2 cellular contexts compared by ENCODE assay signal in the genomic region with DNA sequence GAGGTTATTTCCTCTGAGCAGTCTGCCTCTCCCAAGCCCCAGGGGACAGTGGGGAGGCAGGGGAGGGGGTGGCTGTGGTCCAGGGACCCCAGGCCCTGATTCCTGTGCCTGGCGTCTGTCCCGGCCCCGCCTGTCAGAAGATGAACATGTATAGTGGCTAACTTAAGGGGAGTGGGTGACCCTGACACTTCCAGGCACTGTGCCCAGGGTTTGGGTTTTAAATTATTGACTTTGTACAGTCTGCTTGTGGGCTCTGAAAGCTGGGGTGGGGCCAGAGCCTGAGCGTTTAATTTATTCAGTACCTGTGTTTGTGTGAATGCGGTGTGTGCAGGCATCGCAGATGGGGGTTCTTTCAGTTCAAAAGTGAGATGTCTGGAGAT.
TF ChIP-seq lines count a peak whose summit lies in the region.

No MANE protein-coding gene starts in this region.

TF ChIP-seq in endothelial cell of umbilical vein, 7 proteins besides CTCF, POLR2A, EP300 and RAD21:
- TF ChIP-seq GATA2 (IDR thresholded peaks at IDR 0.05; ENCODE audit: insufficient read depth, insufficient read length, low read depth, low read length) (no peak), FOS (IDR thresholded peaks at IDR 0.05; ENCODE audit: borderline replicate concordance, insufficient read depth, low read length) (no peak), JUN (IDR thresholded peaks at IDR 0.05; ENCODE audit: borderline replicate concordance, insufficient read depth, insufficient read length, low read depth) (no peak), MYC (IDR thresholded peaks at IDR 0.05; ENCODE audit: low read depth, low read length) (no peak), EZH2 (IDR thresholded peaks at IDR 0.05; ENCODE audit: borderline replicate concordance, low read depth, low read length, severe bottlenecking) (no peak), POLR2AphosphoS5 (IDR thresholded peaks at IDR 0.05; ENCODE audit: insufficient read depth, low read depth, low read length) (no peak)
- TF ChIP-seq, protein P1, sequence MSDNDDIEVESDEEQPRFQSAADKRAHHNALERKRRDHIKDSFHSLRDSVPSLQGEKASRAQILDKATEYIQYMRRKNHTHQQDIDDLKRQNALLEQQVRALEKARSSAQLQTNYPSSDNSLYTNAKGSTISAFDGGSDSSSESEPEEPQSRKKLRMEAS (IDR thresholded peaks at IDR 0.05; ENCODE audit: insufficient read depth, insufficient read length) = no peak

TF ChIP-seq in HEK293T, 16 proteins besides CTCF, POLR2A, EP300 and RAD21:
- TF ChIP-seq LEF1 (IDR thresholded peaks at IDR 0.05; ENCODE audit: borderline replicate concordance) = no peak
- TF ChIP-seq ZNF384 (IDR thresholded peaks at IDR 0.05) = no peak
- no peak for TF ChIP-seq CTBP1 (IDR thresholded peaks at IDR 0.05; ENCODE audit: borderline replicate concordance)
- no peak for TF ChIP-seq BHLHE40 (IDR thresholded peaks at IDR 0.05; ENCODE audit: borderline replicate concordance)
- no peak for TF ChIP-seq FOXM1 (IDR thresholded peaks at IDR 0.05; ENCODE audit: borderline replicate concordance)
- TF ChIP-seq NFRKB (IDR thresholded peaks at IDR 0.05) = no peak
- no peak for TF ChIP-seq ARNT (IDR thresholded peaks at IDR 0.05)
- no peak for TF ChIP-seq ELF4 (IDR thresholded peaks at IDR 0.05)
- TF ChIP-seq TARDBP (IDR thresholded peaks at IDR 0.05) = no peak
- TF ChIP-seq L3MBTL2 (conservative IDR thresholded peaks at IDR 0.05) = no peak
- TF ChIP-seq SP1 (IDR thresholded peaks at IDR 0.05) = no peak
- no peak for TF ChIP-seq PKNOX1 (IDR thresholded peaks at IDR 0.05)
- TF ChIP-seq SUZ12 (IDR thresholded peaks at IDR 0.05) = no peak
- no peak for TF ChIP-seq FOXA1 (IDR thresholded peaks at IDR 0.05)
